In genomic region chr1:145156891-145157610, GRCh38 we compare ENCODE assay signal across 8 cellular contexts.
DNase-seq lines count a peak whose midpoint lies in the region; ATAC-seq and TF ChIP-seq lines count a peak whose summit lies in the region.
"Not testable (repeated sequence)": the region's sequence is repeated elsewhere in the genome, so short reads cannot be mapped to it uniquely, and the experiment has no call there.

No MANE protein-coding gene starts in this region.

- not testable (repeated sequence) for H3K9me3 Mint-ChIP-seq in neural progenitor cell

- H3K4me3 ChIP-seq in DOHH2 (ENCODE audit: low read length) (peak overlapping the region; percentile 68), left ventricle myocardium inferior (peak overlapping the region; percentile 54), neural progenitor cell (peak overlapping the region; percentile 63)

- not testable (repeated sequence) for TF ChIP-seq CTCF in DOHH2 (IDR thresholded peaks at IDR 0.05; ENCODE audit: low read depth, low read length, poor library complexity, severe bottlenecking); left ventricle myocardium inferior (IDR thresholded peaks at IDR 0.05; ENCODE audit: borderline replicate concordance); neural progenitor cell (IDR thresholded peaks at IDR 0.05)

- ATAC-seq in HG03354 (IDR thresholded peaks at IDR 0.05; ENCODE audit: poor library complexity, severe bottlenecking, unreplicated experiment): peak; percentile 42

- peak overlapping the region; percentile 42 for H2AFZ ChIP-seq in neural progenitor cell (replicated peaks)

- H3K9me2 ChIP-seq in DOHH2 (replicated peaks; ENCODE audit: control insufficient read depth, low read length): not testable (repeated sequence)

- H3K4me2 ChIP-seq in DOHH2 (ENCODE audit: low read length) (peak overlapping the region; percentile 64), neural progenitor cell (peak overlapping the region; percentile 72)

- peak overlapping the region; percentile 85 for H3K27ac Mint-ChIP-seq in neural progenitor cell

- not testable (repeated sequence) for H3K4me1 ChIP-seq in DOHH2 (ENCODE audit: control insufficient read depth, low read length); left ventricle myocardium inferior; neural progenitor cell

- H3K4me1 Mint-ChIP-seq in neural progenitor cell: not testable (repeated sequence)

- H3K9me3 ChIP-seq in DOHH2 (ENCODE audit: control insufficient read depth, insufficient read depth, low read length); left ventricle myocardium inferior (replicated peaks); neural progenitor cell (ENCODE audit: low read depth): not testable (repeated sequence)

- intact Hi-C loops in left ventricle myocardium inferior (cut with micrococcal nuclease): not testable (repeated sequence)

- H3K27me3 ChIP-seq in DOHH2 (ENCODE audit: control insufficient read depth, low read length); left ventricle myocardium inferior (ENCODE audit: low read depth); neural progenitor cell: not testable (repeated sequence)

- not testable (repeated sequence) for H3K36me3 Mint-ChIP-seq in neural progenitor cell

- not testable (repeated sequence) for H3F3A ChIP-seq in DOHH2 (ENCODE audit: control insufficient read depth, insufficient read depth); neural progenitor cell (ENCODE audit: low read depth)

- DNase-seq in NOMO-1 treated with dmso at 0.1 percent for 144 hours (lab: John Stamatoyannopoulos, UW; ENCODE audit: unreplicated experiment) (peak; percentile 11), left ventricle myocardium inferior (peak; percentile 13), neural progenitor cell (ENCODE audit: low spot score) (peak; percentile 43)
- peak; percentile 46 to 57 for DNase-seq in activated CD4-positive, alpha-beta T cell treated with anti-CD3 and anti-CD28 coated beads, Interleukin-2, amount 50 U/mL, for 48 hours
- peak; percentile 37 for DNase-seq in central memory CD4-positive, alpha-beta T cell
- DNase-seq in stimulated activated naive CD4-positive, alpha-beta T cell (lab: John Stamatoyannopoulos, UW): peak in 5 of 6 experiments; percentile 7 to 57 (median 31)

- not testable (repeated sequence) for H3K27ac ChIP-seq in DOHH2 (ENCODE audit: low read depth, low read length); left ventricle myocardium inferior (replicated peaks); neural progenitor cell

- H3K4me3 Mint-ChIP-seq in neural progenitor cell: peak overlapping the region; percentile 84

- not testable (repeated sequence) for H4K20me1 ChIP-seq in DOHH2 (ENCODE audit: control insufficient read depth, insufficient read depth, low read depth, low read length); neural progenitor cell (ENCODE audit: low read depth)

- not testable (repeated sequence) for H3K36me3 ChIP-seq in DOHH2 (ENCODE audit: control insufficient read depth, low read length); left ventricle myocardium inferior; neural progenitor cell

- H3K79me2 ChIP-seq in DOHH2 (ENCODE audit: control insufficient read depth, low read length); neural progenitor cell (ENCODE audit: low read depth): not testable (repeated sequence)

- not testable (repeated sequence) for H3K9ac ChIP-seq in neural progenitor cell

- not testable (repeated sequence) for H3K27me3 Mint-ChIP-seq in neural progenitor cell (ENCODE audit: insufficient read depth, low read depth)
